Comparison of ENCODE assay signal across 9 cellular contexts in the genomic region with DNA sequence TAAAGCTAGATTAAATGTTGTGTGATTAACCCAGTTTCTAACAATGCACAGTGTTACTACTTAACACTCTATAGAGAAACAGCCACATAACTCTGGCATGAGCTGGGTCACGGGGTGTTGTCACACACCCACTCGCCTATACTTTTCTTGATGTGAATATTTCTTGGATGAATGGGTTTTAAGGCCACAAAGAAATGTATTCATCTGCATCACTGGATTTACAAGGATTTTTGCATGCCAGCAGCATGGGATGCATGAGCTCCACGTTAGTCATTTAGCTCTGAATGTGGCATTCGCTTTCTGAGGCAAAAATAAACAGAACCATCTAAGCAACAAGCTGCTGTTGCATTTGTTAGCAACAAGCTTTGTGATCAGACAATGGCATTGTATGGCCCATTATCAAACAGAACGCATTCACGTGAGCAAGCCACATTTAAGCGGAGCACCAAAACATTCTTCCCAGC.
DNase-seq lines count a peak whose midpoint lies in the region; ATAC-seq and TF ChIP-seq lines count a peak whose summit lies in the region.
"Had no signal": no experiment of that assay in that cellular context is flagged by ENCODE, and none has a peak within 500 bp of the region (broad histone marks: within the 10 kb centered on the region; RNA-seq: fewer than 3 reads in every experiment).

No MANE protein-coding gene starts in this region.

- H3K4me3 ChIP-seq in HCT116 (replicated peaks in 1 of 2; ENCODE audit: low read depth in 1 of 2, low read length in 2 of 2) (0 out of 4 replicates have a peak overlapping the region, but pooled peaks of 1 of the 2 experiments have one; percentile 0), foreskin fibroblast (ENCODE audit: low read depth in 1 of 2, low read length in 2 of 2) (no peak overlapping the region), sigmoid colon (no peak overlapping the region)
- H3K4me3 ChIP-seq: K562 had no signal

- H3K79me2 ChIP-seq in HCT116 (ENCODE audit: insufficient read depth, low read length): no peaks in the 10 kb centered on the region

- H3K36me3 ChIP-seq in HCT116 (ENCODE audit: control insufficient read depth in 1 of 2, insufficient read depth in 2 of 2, low read length in 2 of 2) (no peaks in the 10 kb centered on the region), sigmoid colon (peaks cover 0 to 9% (median 1%) of the 10 kb centered on the region in 4 donors)

- peak; percentile 0; the same call in 1 of the 2 replicates for TF ChIP-seq RAD21 in HCT116 (IDR thresholded peaks at IDR 0.05; ENCODE audit: low read depth)

- H3K9me3 ChIP-seq in HCT116 (ENCODE audit: control insufficient read depth in 1 of 2, insufficient read depth in 1 of 2, low read depth in 1 of 2, low read length in 2 of 2): no peaks in the 10 kb centered on the region
- no peaks in the 10 kb centered on the region for H3K9me3 ChIP-seq in sigmoid colon

- H3K9me2 ChIP-seq in HCT116 (ENCODE audit: insufficient read depth): no peaks in the 10 kb centered on the region

- POLR2A ChIA-PET in HCT116 (lab: Charles Lee): interaction anchor here (0.6 kb wide), 1 partner anchor 10 kb away, joined by 3 read pairs; no protein-coding TSS in a partner anchor

- no peaks in the 10 kb centered on the region for H3K27me3 ChIP-seq in HCT116 (ENCODE audit: insufficient read depth, low read length)
- H3K27me3 ChIP-seq in sigmoid colon: no peaks in the 10 kb centered on the region

- H4K20me1 ChIP-seq in HCT116 (ENCODE audit: insufficient read depth): no peaks in the 10 kb centered on the region

- RAD21 ChIA-PET in HCT116 (lab: Charles Lee; ENCODE audit: low non-redundant PET in 1 of 2, low total read pairs in 2 of 2, uncharacterized antibody in 2 of 2, unreplicated experiment in 2 of 2): interaction anchor here in 1 of 2 experiments (1.1 kb wide), 1 partner anchor 163 kb away, joined by 3 read pairs; a partner anchor contains a TSS

- intact Hi-C loops in HCT116 (cut with micrococcal nuclease) (loop anchor here (2.0 to 10.0 kb wide), 2 partner anchors 101 to 191 kb away; no protein-coding TSS in a partner anchor), sigmoid colon (cut with DNase I) (no loop called here)

- DNase-seq in HCT116 (ENCODE audit: low read depth, low spot score) (peak; percentile 83), SK-MEL-5 (ENCODE audit: low read depth, low spot score) (peak; percentile 100), foreskin fibroblast (peak; percentile 92 to 95), stromal cell of bone marrow (ENCODE audit: low read depth) (peak; percentile 92), AML-193 (lab: John Stamatoyannopoulos, UW) (no peak), sigmoid colon (no peak), NCI-H1092 (lab: John Stamatoyannopoulos, UW) (no peak)

- no TSS peak for BruUV-seq in HCT116 (replicated peaks; lab: Mats Ljungman, UMichigan)

- peak overlapping the region; percentile 50 for H3K9ac ChIP-seq in HCT116 (ENCODE audit: low read length)

- ATAC-seq in HCT116: peak; percentile 66
- no peak for ATAC-seq in GM18873 (IDR thresholded peaks at IDR 0.05; ENCODE audit: low FRiP score, unreplicated experiment)
- ATAC-seq: K562 had no signal

- TF ChIP-seq EP300 in sigmoid colon (IDR thresholded peaks at IDR 0.05): no peak

- no peak for TF ChIP-seq POLR2A in HCT116 (IDR thresholded peaks at IDR 0.05; ENCODE audit: borderline replicate concordance, extremely low read depth, insufficient read depth, insufficient read length)
- TF ChIP-seq POLR2A in sigmoid colon (IDR thresholded peaks at IDR 0.05): no peak

- H3K27ac ChIP-seq in HCT116 (ENCODE audit: low read depth, low read length): peak overlapping the region; percentile 52; the same call in 1 of the 2 replicates
- H3K27ac ChIP-seq in sigmoid colon: peak overlapping the region in 1 of 4 donors; percentile 43

- WGBS in sigmoid colon, 2 donors: 88 to 93% methylated on average over 7 of the region's 7 CpGs

- H3K4me1 ChIP-seq in HCT116 (ENCODE audit: control insufficient read depth in 1 of 2, insufficient read depth in 2 of 2, low read length in 2 of 2) (peaks cover 43 to 60% of the 10 kb centered on the region in 2 experiments), sigmoid colon (peaks cover 0 to 12% (median 3%) of the 10 kb centered on the region in 4 donors)

- CTCF ChIA-PET in HCT116 (lab: Charles Lee): interaction anchor here (0.9 to 1.0 kb wide), 3 partner anchors 122 to 301 kb away, joined by 3 to 5 read pairs (median 3); no protein-coding TSS in a partner anchor

- in situ Hi-C loops in SK-MEL-5 (cut with HindIII; ENCODE audit: low pct_unique_long_range_greater_than_20kb, low sequenced_read_pairs): no loop called here

- peak overlapping the region; percentile 59 for H3K4me2 ChIP-seq in HCT116 (ENCODE audit: low read length)

- TF ChIP-seq CTCF in HCT116 (IDR thresholded peaks at IDR 0.05 in 2 of 3, conservative IDR thresholded peaks at IDR 0.05 in 1 of 3; ENCODE audit: borderline replicate concordance in 1 of 3, insufficient read depth in 1 of 3, low read depth in 2 of 3, low read length in 2 of 3) (no peak), foreskin fibroblast (IDR thresholded peaks at IDR 0.05; ENCODE audit: low read depth, low read length) (no peak), sigmoid colon (IDR thresholded peaks at IDR 0.05) (no peak)

- H2AFZ ChIP-seq in HCT116 (ENCODE audit: low read depth, low read length, poor library complexity, severe bottlenecking): no peak overlapping the region

TF ChIP-seq in HCT116, 20 proteins besides CTCF, POLR2A, EP300 and RAD21 (continues in another document):
- TF ChIP-seq ELF1 (IDR thresholded peaks at IDR 0.05; ENCODE audit: borderline replicate concordance, low read depth) (no peak), JUND (IDR thresholded peaks at IDR 0.05) (peak; percentile 42; the same call in 1 of the 2 replicates), ZNF274 (IDR thresholded peaks at IDR 0.05; ENCODE audit: low read depth, low read length) (no peak), SIN3A (IDR thresholded peaks at IDR 0.05; ENCODE audit: low read depth) (no peak), TCF7L2 (IDR thresholded peaks at IDR 0.05; ENCODE audit: borderline replicate concordance, extremely low read depth, insufficient read depth, insufficient read length) (no peak), ZFX (IDR thresholded peaks at IDR 0.05) (no peak), CEBPB (IDR thresholded peaks at IDR 0.05; ENCODE audit: low read depth) (no peak; the same call in 1 of the 2 replicates), SRF (IDR thresholded peaks at IDR 0.05; ENCODE audit: low read depth) (no peak), POLR2AphosphoS5 (IDR thresholded peaks at IDR 0.05; ENCODE audit: low read depth, low read length) (peak; percentile 23; the same call in 1 of the 2 replicates), YY1 (IDR thresholded peaks at IDR 0.05; ENCODE audit: extremely low read depth, insufficient replicate concordance, low read depth, low read length) (no peak), CBX3 (IDR thresholded peaks at IDR 0.05; ENCODE audit: low read depth) (0 out of 2 replicates have a peak, but pooled peaks have one; percentile 54), FOSL1 (IDR thresholded peaks at IDR 0.05; ENCODE audit: low read depth) (peak; percentile 65), SP1 (IDR thresholded peaks at IDR 0.05; ENCODE audit: low read depth) (no peak)
- TF ChIP-seq, protein P1, sequence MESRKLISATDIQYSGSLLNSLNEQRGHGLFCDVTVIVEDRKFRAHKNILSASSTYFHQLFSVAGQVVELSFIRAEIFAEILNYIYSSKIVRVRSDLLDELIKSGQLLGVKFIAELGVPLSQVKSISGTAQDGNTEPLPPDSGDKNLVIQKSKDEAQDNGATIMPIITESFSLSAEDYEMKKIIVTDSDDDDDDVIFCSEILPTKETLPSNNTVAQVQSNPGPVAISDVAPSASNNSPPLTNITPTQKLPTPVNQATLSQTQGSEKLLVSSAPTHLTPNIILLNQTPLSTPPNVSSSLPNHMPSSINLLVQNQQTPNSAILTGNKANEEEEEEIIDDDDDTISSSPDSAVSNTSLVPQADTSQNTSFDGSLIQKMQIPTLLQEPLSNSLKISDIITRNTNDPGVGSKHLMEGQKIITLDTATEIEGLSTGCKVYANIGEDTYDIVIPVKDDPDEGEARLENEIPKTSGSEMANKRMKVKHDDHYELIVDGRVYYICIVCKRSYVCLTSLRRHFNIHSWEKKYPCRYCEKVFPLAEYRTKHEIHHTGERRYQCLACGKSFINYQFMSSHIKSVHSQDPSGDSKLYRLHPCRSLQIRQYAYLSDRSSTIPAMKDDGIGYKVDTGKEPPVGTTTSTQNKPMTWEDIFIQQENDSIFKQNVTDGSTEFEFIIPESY (IDR thresholded peaks at IDR 0.05; ENCODE audit: extremely low read depth, insufficient replicate concordance, low read length): no peak
- TF ChIP-seq, protein P2, sequence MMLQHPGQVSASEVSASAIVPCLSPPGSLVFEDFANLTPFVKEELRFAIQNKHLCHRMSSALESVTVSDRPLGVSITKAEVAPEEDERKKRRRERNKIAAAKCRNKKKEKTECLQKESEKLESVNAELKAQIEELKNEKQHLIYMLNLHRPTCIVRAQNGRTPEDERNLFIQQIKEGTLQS (IDR thresholded peaks at IDR 0.05): no peak
- TF ChIP-seq, protein P3, sequence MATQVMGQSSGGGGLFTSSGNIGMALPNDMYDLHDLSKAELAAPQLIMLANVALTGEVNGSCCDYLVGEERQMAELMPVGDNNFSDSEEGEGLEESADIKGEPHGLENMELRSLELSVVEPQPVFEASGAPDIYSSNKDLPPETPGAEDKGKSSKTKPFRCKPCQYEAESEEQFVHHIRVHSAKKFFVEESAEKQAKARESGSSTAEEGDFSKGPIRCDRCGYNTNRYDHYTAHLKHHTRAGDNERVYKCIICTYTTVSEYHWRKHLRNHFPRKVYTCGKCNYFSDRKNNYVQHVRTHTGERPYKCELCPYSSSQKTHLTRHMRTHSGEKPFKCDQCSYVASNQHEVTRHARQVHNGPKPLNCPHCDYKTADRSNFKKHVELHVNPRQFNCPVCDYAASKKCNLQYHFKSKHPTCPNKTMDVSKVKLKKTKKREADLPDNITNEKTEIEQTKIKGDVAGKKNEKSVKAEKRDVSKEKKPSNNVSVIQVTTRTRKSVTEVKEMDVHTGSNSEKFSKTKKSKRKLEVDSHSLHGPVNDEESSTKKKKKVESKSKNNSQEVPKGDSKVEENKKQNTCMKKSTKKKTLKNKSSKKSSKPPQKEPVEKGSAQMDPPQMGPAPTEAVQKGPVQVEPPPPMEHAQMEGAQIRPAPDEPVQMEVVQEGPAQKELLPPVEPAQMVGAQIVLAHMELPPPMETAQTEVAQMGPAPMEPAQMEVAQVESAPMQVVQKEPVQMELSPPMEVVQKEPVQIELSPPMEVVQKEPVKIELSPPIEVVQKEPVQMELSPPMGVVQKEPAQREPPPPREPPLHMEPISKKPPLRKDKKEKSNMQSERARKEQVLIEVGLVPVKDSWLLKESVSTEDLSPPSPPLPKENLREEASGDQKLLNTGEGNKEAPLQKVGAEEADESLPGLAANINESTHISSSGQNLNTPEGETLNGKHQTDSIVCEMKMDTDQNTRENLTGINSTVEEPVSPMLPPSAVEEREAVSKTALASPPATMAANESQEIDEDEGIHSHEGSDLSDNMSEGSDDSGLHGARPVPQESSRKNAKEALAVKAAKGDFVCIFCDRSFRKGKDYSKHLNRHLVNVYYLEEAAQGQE (IDR thresholded peaks at IDR 0.05; ENCODE audit: low read depth): no peak

Comparison
In these comparisons a context has a peak if more than half of its experiments do, and no peak if none do; other contexts are left out.
1. DNase-seq: peak in HCT116 (single experiment), SK-MEL-5 (single experiment), foreskin fibroblast (2 of 2) and stromal cell of bone marrow (single experiment); none in AML-193 (0 of 2), sigmoid colon (single experiment) and NCI-H1092 (single experiment).